In the genomic region with DNA sequence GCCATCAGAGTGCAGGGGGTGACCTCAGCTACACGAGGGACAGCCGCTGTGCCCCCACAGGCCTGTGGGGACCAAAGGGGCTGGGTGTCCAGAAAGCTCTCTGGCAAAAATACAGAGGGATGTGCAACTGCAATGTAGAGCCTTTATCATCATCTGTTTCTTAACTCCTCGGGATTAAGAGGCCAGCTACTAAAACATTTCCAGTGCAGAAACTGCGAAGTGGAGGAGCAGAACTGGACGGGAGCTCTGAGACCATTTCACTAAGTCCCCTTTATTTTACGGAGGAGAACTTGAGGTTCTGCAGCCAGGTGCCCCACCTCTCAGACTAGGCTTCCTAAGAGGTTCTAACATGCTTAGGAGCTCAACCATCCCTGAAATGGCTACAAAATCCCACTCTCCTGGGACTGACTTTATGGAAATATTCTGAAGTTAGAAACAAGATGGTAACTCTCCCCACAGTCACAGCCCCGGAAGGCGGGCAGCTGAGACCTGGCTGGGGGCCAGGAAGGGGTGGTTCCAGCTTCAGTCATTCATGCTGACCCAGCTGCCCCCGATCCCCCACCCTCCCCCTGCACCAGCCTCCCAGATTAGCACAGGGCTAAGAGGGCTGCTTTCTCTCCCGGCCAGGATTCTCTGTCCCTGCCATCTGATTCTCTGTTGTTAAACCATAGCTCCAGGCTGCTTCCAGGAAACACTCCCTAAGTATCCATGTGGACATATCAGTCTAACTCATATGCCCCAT, we compare ENCODE assay signal across 12 cellular contexts. TPM values are rescaled to one million over a fixed set of nuclear protein-coding genes. Genes with fewer than 3 reads are reported as not detected.
A peak's percentile ranks its signal among the peaks of the same experiment; 100 is the strongest.
DNase-seq lines count a peak whose midpoint lies in the region; ATAC-seq and TF ChIP-seq lines count a peak whose summit lies in the region.
"Had no signal": no experiment of that assay in that cellular context is flagged by ENCODE, and none has a peak within 500 bp of the region (broad histone marks: within the 10 kb centered on the region; RNA-seq: fewer than 3 reads in every experiment).

No MANE protein-coding gene starts in this region.

- H3K9me3 Mint-ChIP-seq in WTC11: no peaks in the 10 kb centered on the region
- H3K9me3 Mint-ChIP-seq in activated T-cell treated with anti-CD3 and anti-CD28 coated beads, Interleukin-2, amount 50 U/mL, for 4 hours: no peaks in the 10 kb centered on the region
- no peaks in the 10 kb centered on the region for H3K9me3 Mint-ChIP-seq in activated T-cell treated with anti-CD3 and anti-CD28 coated beads, Interleukin-2, amount 50 U/mL, for 24 hours

- no peaks in the 10 kb centered on the region for H3K9me3 ChIP-seq in left ventricle myocardium inferior (replicated peaks)
- H3K9me3 ChIP-seq in smooth muscle cell (replicated peaks; ENCODE audit: low read depth): no peaks in the 10 kb centered on the region

- H3K79me2 ChIP-seq in KMS-11 (ENCODE audit: insufficient read depth, low read depth): no peaks in the 10 kb centered on the region
- no peaks in the 10 kb centered on the region for H3K79me2 ChIP-seq in smooth muscle cell (ENCODE audit: low read depth)

- H3K36me3 ChIP-seq in KMS-11 (ENCODE audit: insufficient read depth): no peaks in the 10 kb centered on the region; the same call in 1 of the 2 replicates
- H3K36me3 ChIP-seq in left ventricle myocardium inferior: peaks cover 36% of the 10 kb centered on the region
- H3K36me3 ChIP-seq in smooth muscle cell (ENCODE audit: low read depth): no peaks in the 10 kb centered on the region

- 19% methylated on average over 8 of the region's 10 CpGs for WGBS in smooth muscle cell (ENCODE audit: low lambda C conversion rate)

- DNase-seq in WTC11 (ENCODE audit: low spot score) (no peak), left ventricle myocardium inferior (peak; percentile 77), smooth muscle cell (lab: John Stamatoyannopoulos, UW; ENCODE audit: unreplicated experiment) (peak; percentile 61), NCI-H1048 (lab: John Stamatoyannopoulos, UW) (no peak), 8988T (no peak)
- no peak for DNase-seq in activated T-cell treated with anti-CD3 and anti-CD28 coated beads, Interleukin-2, amount 50 U/mL, for 4 hours
- DNase-seq in activated T-cell treated with anti-CD3 and anti-CD28 coated beads, Interleukin-2, amount 50 U/mL, for 24 hours: no peak
- DNase-seq: activated naive CD4-positive, alpha-beta T cell; mesendoderm; NCI-H2029 treated with DMSO at 0.1 percent for 48 hours; stimulated activated CD4-positive, alpha-beta T cell treated with anti-CD3 and anti-CD28 coated beads, Interleukin-2, amount 100 ng/mL, for 48 hours had no signal

- H3K4me3 Mint-ChIP-seq in WTC11: no peak overlapping the region
- no peak overlapping the region for H3K4me3 Mint-ChIP-seq in activated T-cell treated with anti-CD3 and anti-CD28 coated beads, Interleukin-2, amount 50 U/mL, for 4 hours
- no peak overlapping the region for H3K4me3 Mint-ChIP-seq in activated T-cell treated with anti-CD3 and anti-CD28 coated beads, Interleukin-2, amount 50 U/mL, for 24 hours

- H4K20me1 ChIP-seq in KMS-11 (ENCODE audit: insufficient read depth) (no peaks in the 10 kb centered on the region), smooth muscle cell (ENCODE audit: low read depth) (no peaks in the 10 kb centered on the region)

- no peak overlapping the region for H3K4me3 ChIP-seq in KMS-11 (IDR thresholded peaks at IDR 0.05; ENCODE audit: insufficient read depth, low read depth, low read length)
- H3K4me3 ChIP-seq in left ventricle myocardium inferior: no peak overlapping the region
- no peak overlapping the region for H3K4me3 ChIP-seq in smooth muscle cell

- H3K4me2 ChIP-seq in KMS-11: peak overlapping the region; percentile 53
- peak overlapping the region; percentile 64 for H3K4me2 ChIP-seq in smooth muscle cell

- H3K4me1 Mint-ChIP-seq in WTC11: peaks cover 22% of the 10 kb centered on the region
- H3K4me1 Mint-ChIP-seq in activated T-cell treated with anti-CD3 and anti-CD28 coated beads, Interleukin-2, amount 50 U/mL, for 4 hours (ENCODE audit: low read depth): no peaks in the 10 kb centered on the region
- H3K4me1 Mint-ChIP-seq in activated T-cell treated with anti-CD3 and anti-CD28 coated beads, Interleukin-2, amount 50 U/mL, for 24 hours (ENCODE audit: low read depth): no peaks in the 10 kb centered on the region

- H3K27ac Mint-ChIP-seq in WTC11: peak overlapping the region; percentile 82
- H3K27ac Mint-ChIP-seq in activated T-cell treated with anti-CD3 and anti-CD28 coated beads, Interleukin-2, amount 50 U/mL, for 24 hours: no peak overlapping the region

- H3K27me3 ChIP-seq in KMS-11 (ENCODE audit: insufficient read depth, low read depth): no peaks in the 10 kb centered on the region
- H3K27me3 ChIP-seq in left ventricle myocardium inferior (ENCODE audit: low read depth): no peaks in the 10 kb centered on the region
- no peaks in the 10 kb centered on the region for H3K27me3 ChIP-seq in smooth muscle cell (ENCODE audit: low read depth)

- no peak for TF ChIP-seq CTCF in KMS-11 (conservative IDR thresholded peaks at IDR 0.05; ENCODE audit: low read depth, low read length)
- no peak for TF ChIP-seq CTCF in WTC11 (IDR thresholded peaks at IDR 0.05)
- TF ChIP-seq CTCF in left ventricle myocardium inferior (IDR thresholded peaks at IDR 0.05; ENCODE audit: borderline replicate concordance): no peak
- TF ChIP-seq CTCF in smooth muscle cell (IDR thresholded peaks at IDR 0.05; ENCODE audit: borderline replicate concordance, insufficient read depth, poor library complexity, severe bottlenecking): no peak

- H3F3A ChIP-seq in smooth muscle cell (ENCODE audit: low read depth): peaks cover 26% of the 10 kb centered on the region

- intact Hi-C loops in left ventricle myocardium inferior (cut with micrococcal nuclease): no loop called here

- H3K4me1 ChIP-seq in KMS-11 (ENCODE audit: low read depth, poor library complexity, severe bottlenecking): peaks cover 82% of the 10 kb centered on the region
- peaks cover 67% of the 10 kb centered on the region for H3K4me1 ChIP-seq in left ventricle myocardium inferior
- H3K4me1 ChIP-seq in smooth muscle cell (ENCODE audit: low read depth): peaks cover 23% of the 10 kb centered on the region

- H3K9ac ChIP-seq in KMS-11 (peak overlapping the region; percentile 46; the same call in 1 of the 2 replicates), smooth muscle cell (ENCODE audit: low read depth) (no peak overlapping the region)

- no peaks in the 10 kb centered on the region for H3K27me3 Mint-ChIP-seq in WTC11 (ENCODE audit: low read depth)
- H3K27me3 Mint-ChIP-seq in activated T-cell treated with anti-CD3 and anti-CD28 coated beads, Interleukin-2, amount 50 U/mL, for 4 hours (ENCODE audit: low read depth): peaks cover 11% of the 10 kb centered on the region
- peaks cover 38% of the 10 kb centered on the region for H3K27me3 Mint-ChIP-seq in activated T-cell treated with anti-CD3 and anti-CD28 coated beads, Interleukin-2, amount 50 U/mL, for 24 hours

- ATAC-seq in WTC11: no peak
- ATAC-seq in activated T-cell treated with anti-CD3 and anti-CD28 coated beads, Interleukin-2, amount 50 U/mL, for 4 hours: no peak

- H3K27ac ChIP-seq in KMS-11: peak overlapping the region; percentile 88
- peak overlapping the region; percentile 84 for H3K27ac ChIP-seq in left ventricle myocardium inferior (replicated peaks)
- peak overlapping the region; percentile 71 for H3K27ac ChIP-seq in smooth muscle cell (ENCODE audit: low read depth)

- H3K36me3 Mint-ChIP-seq in WTC11: peaks cover 84% of the 10 kb centered on the region
- no peaks in the 10 kb centered on the region for H3K36me3 Mint-ChIP-seq in activated T-cell treated with anti-CD3 and anti-CD28 coated beads, Interleukin-2, amount 50 U/mL, for 4 hours (ENCODE audit: insufficient read depth)
- H3K36me3 Mint-ChIP-seq in activated T-cell treated with anti-CD3 and anti-CD28 coated beads, Interleukin-2, amount 50 U/mL, for 24 hours (ENCODE audit: low read depth): no peaks in the 10 kb centered on the region

- POLR2A ChIA-PET in WTC11 (lab: Charles Lee): no interaction called here

- H2AFZ ChIP-seq in KMS-11 (ENCODE audit: low read depth) (peak overlapping the region; percentile 12; the same call in 1 of the 2 replicates), smooth muscle cell (ENCODE audit: low read depth) (no peak overlapping the region)

- CTCF ChIA-PET in WTC11 (lab: Charles Lee): interaction anchor here (1.5 to 3.5 kb wide), 3 partner anchors 10 to 131 kb away, joined by 4 to 23 read pairs (median 10); no protein-coding TSS in a partner anchor

TF ChIP-seq in WTC11, 78 proteins besides CTCF, POLR2A, EP300 and RAD21 (continues in another document):
- TF ChIP-seq FOXP1 (CRISPR knock-in tag; IDR thresholded peaks at IDR 0.05; ENCODE audit: borderline replicate concordance) (no peak), TCF7 (CRISPR knock-in tag; IDR thresholded peaks at IDR 0.05; ENCODE audit: low read depth) (no peak)
- TF ChIP-seq, protein P1, sequence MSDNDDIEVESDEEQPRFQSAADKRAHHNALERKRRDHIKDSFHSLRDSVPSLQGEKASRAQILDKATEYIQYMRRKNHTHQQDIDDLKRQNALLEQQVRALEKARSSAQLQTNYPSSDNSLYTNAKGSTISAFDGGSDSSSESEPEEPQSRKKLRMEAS (CRISPR knock-in tag; IDR thresholded peaks at IDR 0.05): no peak
- TF ChIP-seq, protein P2, sequence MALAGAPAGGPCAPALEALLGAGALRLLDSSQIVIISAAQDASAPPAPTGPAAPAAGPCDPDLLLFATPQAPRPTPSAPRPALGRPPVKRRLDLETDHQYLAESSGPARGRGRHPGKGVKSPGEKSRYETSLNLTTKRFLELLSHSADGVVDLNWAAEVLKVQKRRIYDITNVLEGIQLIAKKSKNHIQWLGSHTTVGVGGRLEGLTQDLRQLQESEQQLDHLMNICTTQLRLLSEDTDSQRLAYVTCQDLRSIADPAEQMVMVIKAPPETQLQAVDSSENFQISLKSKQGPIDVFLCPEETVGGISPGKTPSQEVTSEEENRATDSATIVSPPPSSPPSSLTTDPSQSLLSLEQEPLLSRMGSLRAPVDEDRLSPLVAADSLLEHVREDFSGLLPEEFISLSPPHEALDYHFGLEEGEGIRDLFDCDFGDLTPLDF (CRISPR knock-in tag; IDR thresholded peaks at IDR 0.05): no peak

RNA-seq across cellular contexts. Expression of a gene that starts 40.3 kb away (rescaled TPM):
- total RNA-seq in WTC11 (2021) (39.7 to 45.4 TPM (median 42.0 TPM) in 3 replicates), left ventricle myocardium inferior (9.0 TPM), smooth muscle cell (16.9 and 79.2 TPM in 2 replicates)
- 22.3 and 26.4 TPM in 2 replicates for polyA plus RNA-seq in smooth muscle cell
- 10 to 100 TPM; 72.7 to 83.9 (median 75.5) TPM for total RNA-seq in activated T-cell treated with anti-CD3 and anti-CD28 coated beads, Interleukin-2, amount 50 U/mL, for 4 hours

Comparison
In these comparisons a context has a peak if more than half of its experiments do, and no peak if none do; other contexts are left out.
1. DNase-seq: peak in left ventricle myocardium inferior (single experiment) and smooth muscle cell (single experiment); none in WTC11 (single experiment), NCI-H1048 (single experiment), activated T-cell treated with anti-CD3 and anti-CD28 coated beads, Interleukin-2, amount 50 U/mL, for 4 hours (single experiment), 8988T (single experiment) and activated T-cell treated with anti-CD3 and anti-CD28 coated beads, Interleukin-2, amount 50 U/mL, for 24 hours (single experiment).
2. Peak in every context shown above with its lines, with median percentiles within 50 percentile points of each other: H3K27ac ChIP-seq.